In the genomic region with DNA sequence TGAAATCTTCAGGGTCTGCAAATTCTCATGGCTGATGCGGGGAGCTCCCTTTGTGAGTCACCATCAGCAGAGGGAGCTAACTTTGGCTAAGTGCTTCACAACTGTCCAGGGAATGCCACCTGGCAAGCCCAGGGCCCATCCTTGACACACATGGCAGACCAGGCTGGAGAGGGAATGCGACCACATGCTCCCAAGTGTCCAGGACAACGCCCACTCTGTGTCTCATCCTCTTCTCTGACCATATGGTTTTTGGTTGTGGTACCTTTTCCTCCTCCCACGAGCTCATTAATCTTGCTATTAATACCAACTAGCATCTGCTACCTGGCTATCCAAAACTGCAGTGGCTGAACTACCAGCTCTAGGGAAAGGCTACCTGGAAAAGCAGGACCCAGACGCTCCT, we compare ENCODE assay signal across 23 cellular contexts. TPM values are rescaled to one million over a fixed set of nuclear protein-coding genes. Genes with fewer than 3 reads are reported as not detected.
A peak's percentile ranks its signal among the peaks of the same experiment; 100 is the strongest.
DNase-seq lines count a peak whose midpoint lies in the region; ATAC-seq and TF ChIP-seq lines count a peak whose summit lies in the region.
"Had no signal": no experiment of that assay in that cellular context is flagged by ENCODE, and none has a peak within 500 bp of the region (broad histone marks: within the 10 kb centered on the region; RNA-seq: fewer than 3 reads in every experiment).

No MANE protein-coding gene starts in this region.

- no peak overlapping the region for H3K9ac ChIP-seq in BLaER1 treated with 17β-estradiol and CSF1 and Interleukin-3, amounts not matched to agents 10 nM and 100 nM

- TF ChIP-seq CTCF in WTC11 (IDR thresholded peaks at IDR 0.05), result no peak

- peak; percentile 40 to 75 for DNase-seq in NCI-H446 (lab: John Stamatoyannopoulos, UW)
- no peak for DNase-seq in WTC11 (ENCODE audit: low spot score)
- peak; percentile 64 for DNase-seq in islet precursor cell
- no peak for DNase-seq in AML-193 (lab: John Stamatoyannopoulos, UW)
- no peak for DNase-seq in AG20443 (ENCODE audit: low spot score)
- DNase-seq in DMS79 (lab: John Stamatoyannopoulos, UW), result no peak
- DNase-seq: activated B cell treated with CpG ODN at 0.5 μM for 24 hours; activated CD4-positive, alpha-beta T cell treated with anti-CD3 and anti-CD28 coated beads, Interleukin-2, amount 50 U/mL, for 4 hours; central memory CD4-positive, alpha-beta T cell; heart right ventricle; left colon; MG63; naive B cell; NCI-H2107; NCI-H526 treated with DMSO at 0.1 percent for 48 hours; small intestine; stimulated activated CD4-positive, alpha-beta T cell treated with anti-CD3 and anti-CD28 coated beads, Interleukin-1b, Interleukin-23, amount 100 ng/mL, for 48 hours had no signal

- peaks cover 0 to 9% (median 0%) of the 10 kb centered on the region in 11 experiments; a peak in 4 of 22 replicates for H4K20me1 ChIP-seq in BLaER1 treated with 17β-estradiol and CSF1 and Interleukin-3, amounts not matched to agents 10 nM and 100 nM

- POLR2A ChIA-PET in WTC11 (lab: Charles Lee), result no interaction called here

- H3K36me3 ChIP-seq in BLaER1 treated with 17β-estradiol and CSF1 and Interleukin-3, amounts not matched to agents 10 nM and 100 nM, result peaks cover 0 to 11% (median 0%) of the 10 kb centered on the region in 11 experiments; a peak in 6 of 22 replicates
- H3K36me3 ChIP-seq: MG63 had no signal

- H3K27me3 ChIP-seq in BLaER1 treated with 17β-estradiol and CSF1 and Interleukin-3, amounts not matched to agents 10 nM and 100 nM, result no peaks in the 10 kb centered on the region
- H3K27me3 ChIP-seq: ascending aorta, heart right ventricle, MG63, upper lobe of left lung had no signal

- H3K27ac Mint-ChIP-seq in WTC11, result peak overlapping the region; percentile 57; the same call in 1 of the 2 replicates
- H3K27ac Mint-ChIP-seq: activated B cell treated with CpG ODN at 0.5 μM for 24 hours; activated naive CD8-positive, alpha-beta T cell; IgD-negative memory B cell had no signal

- H3K4me3 Mint-ChIP-seq in WTC11, result no peak overlapping the region
- H3K4me3 Mint-ChIP-seq: activated B cell treated with CpG ODN at 0.5 μM for 24 hours; activated naive CD8-positive, alpha-beta T cell; IgD-negative memory B cell; naive B cell had no signal

- H3K4me2 ChIP-seq in BLaER1 treated with 17β-estradiol and CSF1 and Interleukin-3, amounts not matched to agents 10 nM and 100 nM, result peak overlapping the region; percentile 12 to 80 (median 45); a peak in 17 of 22 replicates

- peaks cover 55 to 72% (median 69%) of the 10 kb centered on the region in 10 experiments for H3K4me1 ChIP-seq in BLaER1 treated with 17β-estradiol and CSF1 and Interleukin-3, amounts not matched to agents 10 nM and 100 nM
- H3K4me1 ChIP-seq: ascending aorta, upper lobe of left lung had no signal

- CTCF ChIA-PET in WTC11 (lab: Charles Lee), result interaction anchor here (0.6 to 6.4 kb wide), 17 partner anchors 10 to 245 kb away, joined by 3 to 71 read pairs (median 6); no protein-coding TSS in a partner anchor

- no peak overlapping the region for H3K4me3 ChIP-seq in BLaER1 treated with 17β-estradiol and CSF1 and Interleukin-3, amounts not matched to agents 10 nM and 100 nM
- H3K4me3 ChIP-seq: ascending aorta, heart right ventricle, MG63, upper lobe of left lung had no signal

- ATAC-seq in WTC11 (no peak), HG03520 (IDR thresholded peaks at IDR 0.05; ENCODE audit: unreplicated experiment) (no peak)
- ATAC-seq: heart right ventricle, left colon had no signal

- peaks cover 10% of the 10 kb centered on the region for H3K36me3 Mint-ChIP-seq in WTC11

- peaks cover 16% of the 10 kb centered on the region for H3K4me1 Mint-ChIP-seq in WTC11

- H3K27me3 Mint-ChIP-seq in WTC11 (ENCODE audit: low read depth), result no peaks in the 10 kb centered on the region
- H3K27me3 Mint-ChIP-seq: activated B cell treated with CpG ODN at 0.5 μM for 24 hours; activated naive CD8-positive, alpha-beta T cell; IgD-negative memory B cell; naive B cell had no signal

- no peaks in the 10 kb centered on the region; the same call in 1 of the 2 replicates for H3K9me3 Mint-ChIP-seq in WTC11
- H3K9me3 Mint-ChIP-seq: activated B cell treated with CpG ODN at 0.5 μM for 24 hours, IgD-negative memory B cell, naive B cell had no signal

- peaks cover 0 to 10% (median 0%) of the 10 kb centered on the region in 11 experiments; a peak in 1 of 22 replicates for H3K9me3 ChIP-seq in BLaER1 treated with 17β-estradiol and CSF1 and Interleukin-3, amounts not matched to agents 10 nM and 100 nM (replicated peaks in 1 of 11)
- H3K9me3 ChIP-seq: ascending aorta, heart right ventricle, MG63, upper lobe of left lung had no signal

- no peak overlapping the region for H3K27ac ChIP-seq in BLaER1 treated with 17β-estradiol and CSF1 and Interleukin-3, amounts not matched to agents 10 nM and 100 nM
- H3K27ac ChIP-seq: ascending aorta, heart right ventricle, upper lobe of left lung had no signal

TF ChIP-seq in WTC11, 78 proteins besides CTCF, POLR2A, EP300 and RAD21 (continues in another document):
- TF ChIP-seq, protein P1, sequence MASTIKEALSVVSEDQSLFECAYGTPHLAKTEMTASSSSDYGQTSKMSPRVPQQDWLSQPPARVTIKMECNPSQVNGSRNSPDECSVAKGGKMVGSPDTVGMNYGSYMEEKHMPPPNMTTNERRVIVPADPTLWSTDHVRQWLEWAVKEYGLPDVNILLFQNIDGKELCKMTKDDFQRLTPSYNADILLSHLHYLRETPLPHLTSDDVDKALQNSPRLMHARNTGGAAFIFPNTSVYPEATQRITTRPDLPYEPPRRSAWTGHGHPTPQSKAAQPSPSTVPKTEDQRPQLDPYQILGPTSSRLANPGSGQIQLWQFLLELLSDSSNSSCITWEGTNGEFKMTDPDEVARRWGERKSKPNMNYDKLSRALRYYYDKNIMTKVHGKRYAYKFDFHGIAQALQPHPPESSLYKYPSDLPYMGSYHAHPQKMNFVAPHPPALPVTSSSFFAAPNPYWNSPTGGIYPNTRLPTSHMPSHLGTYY (CRISPR knock-in tag; IDR thresholded peaks at IDR 0.05), result no peak
- TF ChIP-seq, protein P2, sequence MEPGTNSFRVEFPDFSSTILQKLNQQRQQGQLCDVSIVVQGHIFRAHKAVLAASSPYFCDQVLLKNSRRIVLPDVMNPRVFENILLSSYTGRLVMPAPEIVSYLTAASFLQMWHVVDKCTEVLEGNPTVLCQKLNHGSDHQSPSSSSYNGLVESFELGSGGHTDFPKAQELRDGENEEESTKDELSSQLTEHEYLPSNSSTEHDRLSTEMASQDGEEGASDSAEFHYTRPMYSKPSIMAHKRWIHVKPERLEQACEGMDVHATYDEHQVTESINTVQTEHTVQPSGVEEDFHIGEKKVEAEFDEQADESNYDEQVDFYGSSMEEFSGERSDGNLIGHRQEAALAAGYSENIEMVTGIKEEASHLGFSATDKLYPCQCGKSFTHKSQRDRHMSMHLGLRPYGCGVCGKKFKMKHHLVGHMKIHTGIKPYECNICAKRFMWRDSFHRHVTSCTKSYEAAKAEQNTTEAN (CRISPR knock-in tag; IDR thresholded peaks at IDR 0.05), result no peak
- TF ChIP-seq, protein P3, sequence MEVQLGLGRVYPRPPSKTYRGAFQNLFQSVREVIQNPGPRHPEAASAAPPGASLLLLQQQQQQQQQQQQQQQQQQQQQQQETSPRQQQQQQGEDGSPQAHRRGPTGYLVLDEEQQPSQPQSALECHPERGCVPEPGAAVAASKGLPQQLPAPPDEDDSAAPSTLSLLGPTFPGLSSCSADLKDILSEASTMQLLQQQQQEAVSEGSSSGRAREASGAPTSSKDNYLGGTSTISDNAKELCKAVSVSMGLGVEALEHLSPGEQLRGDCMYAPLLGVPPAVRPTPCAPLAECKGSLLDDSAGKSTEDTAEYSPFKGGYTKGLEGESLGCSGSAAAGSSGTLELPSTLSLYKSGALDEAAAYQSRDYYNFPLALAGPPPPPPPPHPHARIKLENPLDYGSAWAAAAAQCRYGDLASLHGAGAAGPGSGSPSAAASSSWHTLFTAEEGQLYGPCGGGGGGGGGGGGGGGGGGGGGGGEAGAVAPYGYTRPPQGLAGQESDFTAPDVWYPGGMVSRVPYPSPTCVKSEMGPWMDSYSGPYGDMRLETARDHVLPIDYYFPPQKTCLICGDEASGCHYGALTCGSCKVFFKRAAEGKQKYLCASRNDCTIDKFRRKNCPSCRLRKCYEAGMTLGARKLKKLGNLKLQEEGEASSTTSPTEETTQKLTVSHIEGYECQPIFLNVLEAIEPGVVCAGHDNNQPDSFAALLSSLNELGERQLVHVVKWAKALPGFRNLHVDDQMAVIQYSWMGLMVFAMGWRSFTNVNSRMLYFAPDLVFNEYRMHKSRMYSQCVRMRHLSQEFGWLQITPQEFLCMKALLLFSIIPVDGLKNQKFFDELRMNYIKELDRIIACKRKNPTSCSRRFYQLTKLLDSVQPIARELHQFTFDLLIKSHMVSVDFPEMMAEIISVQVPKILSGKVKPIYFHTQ (CRISPR knock-in tag; IDR thresholded peaks at IDR 0.05), result no peak
- TF ChIP-seq TEAD1 (CRISPR knock-in tag; IDR thresholded peaks at IDR 0.05) (no peak), NFYB (CRISPR knock-in tag; conservative IDR thresholded peaks at IDR 0.05; ENCODE audit: low read depth) (no peak), SMAD4 (CRISPR knock-in tag; IDR thresholded peaks at IDR 0.05) (no peak)
- TF ChIP-seq, protein P4, sequence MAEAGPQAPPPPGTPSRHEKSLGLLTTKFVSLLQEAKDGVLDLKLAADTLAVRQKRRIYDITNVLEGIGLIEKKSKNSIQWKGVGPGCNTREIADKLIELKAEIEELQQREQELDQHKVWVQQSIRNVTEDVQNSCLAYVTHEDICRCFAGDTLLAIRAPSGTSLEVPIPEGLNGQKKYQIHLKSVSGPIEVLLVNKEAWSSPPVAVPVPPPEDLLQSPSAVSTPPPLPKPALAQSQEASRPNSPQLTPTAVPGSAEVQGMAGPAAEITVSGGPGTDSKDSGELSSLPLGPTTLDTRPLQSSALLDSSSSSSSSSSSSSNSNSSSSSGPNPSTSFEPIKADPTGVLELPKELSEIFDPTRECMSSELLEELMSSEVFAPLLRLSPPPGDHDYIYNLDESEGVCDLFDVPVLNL (CRISPR knock-in tag; IDR thresholded peaks at IDR 0.05; ENCODE audit: borderline replicate concordance, low read depth), result no peak
- TF ChIP-seq, protein P5, sequence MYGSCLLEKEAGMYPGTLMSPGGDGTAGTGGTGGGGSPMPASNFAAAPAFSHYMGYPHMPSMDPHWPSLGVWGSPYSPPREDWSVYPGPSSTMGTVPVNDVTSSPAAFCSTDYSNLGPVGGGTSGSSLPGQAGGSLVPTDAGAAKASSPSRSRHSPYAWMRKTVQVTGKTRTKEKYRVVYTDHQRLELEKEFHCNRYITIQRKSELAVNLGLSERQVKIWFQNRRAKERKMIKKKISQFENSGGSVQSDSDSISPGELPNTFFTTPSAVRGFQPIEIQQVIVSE (CRISPR knock-in tag; IDR thresholded peaks at IDR 0.05; ENCODE audit: borderline replicate concordance), result no peak

RNA-seq across cellular contexts. Expression of a gene that starts 37.1 kb away (rescaled TPM):
- total RNA-seq in WTC11 (2021), result 119 to 128 TPM (median 124 TPM) in 3 replicates

RNA-seq across cellular contexts. Expression of a gene that starts 49.2 kb away (rescaled TPM):
- 51.8 to 58.2 TPM (median 53.0 TPM) in 3 replicates for total RNA-seq in WTC11 (2021)

Comparison
In these comparisons a context has a peak if more than half of its experiments do, and no peak if none do; other contexts are left out.
1. DNase-seq: peak in NCI-H446 (2 of 2) and islet precursor cell (single experiment); none in WTC11 (single experiment), AML-193 (0 of 2), AG20443 (single experiment) and DMS79 (single experiment).